In genomic region chr2:47173986-47174730, GRCh38 we compare ENCODE assay signal across 8 cellular contexts. TPM values are rescaled to one million over a fixed set of nuclear protein-coding genes. Genes with fewer than 3 reads are reported as not detected.
A peak's percentile ranks its signal among the peaks of the same experiment; 100 is the strongest.
DNase-seq lines count a peak whose midpoint lies in the region; ATAC-seq and TF ChIP-seq lines count a peak whose summit lies in the region.

No MANE protein-coding gene starts in this region.

- H3K4me3 Mint-ChIP-seq in activated naive CD4-positive, alpha-beta T cell treated with anti-CD3 and anti-CD28 coated beads, Interleukin-2, amount 50 U/mL, for 24 hours = peak overlapping the region; percentile 91

- no peak for ATAC-seq in GM18519 (IDR thresholded peaks at IDR 0.05; ENCODE audit: low FRiP score, unreplicated experiment)
- no peak for ATAC-seq in GM18511 (IDR thresholded peaks at IDR 0.05; ENCODE audit: unreplicated experiment)
- no peak for ATAC-seq in GM21528 (IDR thresholded peaks at IDR 0.05; ENCODE audit: low FRiP score, unreplicated experiment)

- H3K4me3 ChIP-seq in astrocyte of the spinal cord (ENCODE audit: low read depth, low read length) (peak overlapping the region; percentile 76), urinary bladder (ENCODE audit: low read depth, low read length) (no peak overlapping the region)

- WGBS in urinary bladder = 26% methylated on average over 9 of the region's 9 CpGs

- DNase-seq in activated naive CD4-positive, alpha-beta T cell treated with Interleukin-2 at 50 U/mL for 16 hours = no peak
- no peak for DNase-seq in astrocyte of the spinal cord (ENCODE audit: low read depth, low spot score)
- DNase-seq in medulla oblongata (ENCODE audit: extremely low spot score) = peak; percentile 62

- H3K9me3 Mint-ChIP-seq in activated naive CD4-positive, alpha-beta T cell treated with anti-CD3 and anti-CD28 coated beads, Interleukin-2, amount 50 U/mL, for 24 hours = no peaks in the 10 kb centered on the region

- H3K4me1 Mint-ChIP-seq in activated naive CD4-positive, alpha-beta T cell treated with anti-CD3 and anti-CD28 coated beads, Interleukin-2, amount 50 U/mL, for 24 hours = peaks cover 70% of the 10 kb centered on the region

- no peaks in the 10 kb centered on the region for H3K27me3 Mint-ChIP-seq in activated naive CD4-positive, alpha-beta T cell treated with anti-CD3 and anti-CD28 coated beads, Interleukin-2, amount 50 U/mL, for 24 hours

- H3K27ac ChIP-seq in urinary bladder (ENCODE audit: low read depth) = peak overlapping the region; percentile 35

- in situ Hi-C loops in astrocyte of the spinal cord (cut with HindIII; ENCODE audit: low sequenced_read_pairs) = no loop called here

- H3K36me3 Mint-ChIP-seq in activated naive CD4-positive, alpha-beta T cell treated with anti-CD3 and anti-CD28 coated beads, Interleukin-2, amount 50 U/mL, for 24 hours = peaks cover 10% of the 10 kb centered on the region

- H3K4me1 ChIP-seq in urinary bladder (ENCODE audit: insufficient read depth) = no peaks in the 10 kb centered on the region

- no peaks in the 10 kb centered on the region for H3K36me3 ChIP-seq in urinary bladder (ENCODE audit: insufficient read depth)

- no peak for TF ChIP-seq CTCF in astrocyte of the spinal cord (IDR thresholded peaks at IDR 0.05; ENCODE audit: low read depth, low read length)

- H3K27ac Mint-ChIP-seq in activated naive CD4-positive, alpha-beta T cell treated with anti-CD3 and anti-CD28 coated beads, Interleukin-2, amount 50 U/mL, for 24 hours = no peak overlapping the region

RNA-seq across cellular contexts. Expression of gene CALM2, which starts 2.2 kb away (rescaled TPM):
- total RNA-seq in urinary bladder = 631 TPM
- 564 TPM for polyA plus RNA-seq in urinary bladder

RNA-seq across cellular contexts. Expression of gene STPG4, which starts 19.1 kb away (rescaled TPM):
- total RNA-seq in urinary bladder = not detected
- polyA plus RNA-seq in urinary bladder = 0.41 TPM
